Comparison of ENCODE assay signal across 3 cellular contexts in the genomic region with DNA sequence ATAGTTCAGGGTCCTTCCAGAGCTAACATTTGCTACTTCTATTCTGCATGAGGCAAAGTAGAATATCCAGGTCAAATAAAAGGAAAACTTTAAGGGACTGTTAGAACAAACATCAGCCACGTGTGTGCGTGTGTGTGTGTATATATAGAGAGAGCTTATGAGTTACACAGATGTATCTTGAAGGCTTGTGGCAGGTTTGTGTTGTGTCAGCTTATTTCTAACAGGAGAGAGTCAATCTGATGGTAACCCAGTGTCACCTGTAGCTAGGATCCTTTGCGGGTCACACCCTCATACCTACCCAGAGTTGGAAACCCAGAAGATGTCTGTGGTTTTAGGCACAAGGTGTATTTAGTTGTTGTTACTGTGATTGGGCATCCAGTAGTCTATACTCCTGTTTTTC.
TF ChIP-seq lines count a peak whose summit lies in the region.

No MANE protein-coding gene starts in this region.

TF ChIP-seq in HepG2, 621 proteins besides CTCF, POLR2A, EP300 and RAD21:
- TF ChIP-seq MAFK (conservative IDR thresholded peaks at IDR 0.05 in 1 of 2, IDR thresholded peaks at IDR 0.05 in 1 of 2; ENCODE audit: low read length in 2 of 2) (peak; percentile 70 to 72), MAFF (IDR thresholded peaks at IDR 0.05; ENCODE audit: low read depth, low read length) (peak; percentile 46)
- TF ChIP-seq, protein P1, sequence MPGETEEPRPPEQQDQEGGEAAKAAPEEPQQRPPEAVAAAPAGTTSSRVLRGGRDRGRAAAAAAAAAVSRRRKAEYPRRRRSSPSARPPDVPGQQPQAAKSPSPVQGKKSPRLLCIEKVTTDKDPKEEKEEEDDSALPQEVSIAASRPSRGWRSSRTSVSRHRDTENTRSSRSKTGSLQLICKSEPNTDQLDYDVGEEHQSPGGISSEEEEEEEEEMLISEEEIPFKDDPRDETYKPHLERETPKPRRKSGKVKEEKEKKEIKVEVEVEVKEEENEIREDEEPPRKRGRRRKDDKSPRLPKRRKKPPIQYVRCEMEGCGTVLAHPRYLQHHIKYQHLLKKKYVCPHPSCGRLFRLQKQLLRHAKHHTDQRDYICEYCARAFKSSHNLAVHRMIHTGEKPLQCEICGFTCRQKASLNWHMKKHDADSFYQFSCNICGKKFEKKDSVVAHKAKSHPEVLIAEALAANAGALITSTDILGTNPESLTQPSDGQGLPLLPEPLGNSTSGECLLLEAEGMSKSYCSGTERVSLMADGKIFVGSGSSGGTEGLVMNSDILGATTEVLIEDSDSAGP (CRISPR knock-in tag; IDR thresholded peaks at IDR 0.05; ENCODE audit: borderline replicate concordance): no peak

TF ChIP-seq in IMR-90, 13 proteins besides CTCF, POLR2A, EP300 and RAD21:
- TF ChIP-seq MAFK (IDR thresholded peaks at IDR 0.05; ENCODE audit: low read depth, low read length) (peak; percentile 58), NFE2L2 (IDR thresholded peaks at IDR 0.05; ENCODE audit: low read depth, low read length) (no peak), SMC3 (IDR thresholded peaks at IDR 0.05; ENCODE audit: low read depth, low read length) (no peak)
- TF ChIP-seq, protein P2, sequence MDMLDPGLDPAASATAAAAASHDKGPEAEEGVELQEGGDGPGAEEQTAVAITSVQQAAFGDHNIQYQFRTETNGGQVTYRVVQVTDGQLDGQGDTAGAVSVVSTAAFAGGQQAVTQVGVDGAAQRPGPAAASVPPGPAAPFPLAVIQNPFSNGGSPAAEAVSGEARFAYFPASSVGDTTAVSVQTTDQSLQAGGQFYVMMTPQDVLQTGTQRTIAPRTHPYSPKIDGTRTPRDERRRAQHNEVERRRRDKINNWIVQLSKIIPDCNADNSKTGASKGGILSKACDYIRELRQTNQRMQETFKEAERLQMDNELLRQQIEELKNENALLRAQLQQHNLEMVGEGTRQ (IDR thresholded peaks at IDR 0.05; ENCODE audit: low read depth, low read length): no peak

TF ChIP-seq in K562, 482 proteins besides CTCF, POLR2A, EP300 and RAD21:
- TF ChIP-seq C11orf30 (IDR thresholded peaks at IDR 0.05; ENCODE audit: low read depth): peak; percentile 61
- TF ChIP-seq ZNF77 (CRISPR knock-in tag; IDR thresholded peaks at IDR 0.05): no peak
- TF ChIP-seq POU5F1 (IDR thresholded peaks at IDR 0.05; ENCODE audit: borderline replicate concordance, low read depth, low read length, partially characterized antibody): no peak
- TF ChIP-seq KDM2B (CRISPR knock-in tag; IDR thresholded peaks at IDR 0.05): no peak
- TF ChIP-seq MAFF (IDR thresholded peaks at IDR 0.05; ENCODE audit: low read length): peak; percentile 58
- TF ChIP-seq ZNF316 (IDR thresholded peaks at IDR 0.05): peak; percentile 83
- no peak for TF ChIP-seq NKRF (IDR thresholded peaks at IDR 0.05; ENCODE audit: borderline replicate concordance)
- TF ChIP-seq MAFG (tag; conservative IDR thresholded peaks at IDR 0.05): 0 out of 2 replicates have a peak, but pooled peaks have one; percentile 9
- TF ChIP-seq MAFK (IDR thresholded peaks at IDR 0.05; ENCODE audit: low read length): peak; percentile 39
- TF ChIP-seq NFIC (IDR thresholded peaks at IDR 0.05): no peak
- no peak for TF ChIP-seq ZNF354B (CRISPR knock-in tag; IDR thresholded peaks at IDR 0.05)
- TF ChIP-seq, protein P3, sequence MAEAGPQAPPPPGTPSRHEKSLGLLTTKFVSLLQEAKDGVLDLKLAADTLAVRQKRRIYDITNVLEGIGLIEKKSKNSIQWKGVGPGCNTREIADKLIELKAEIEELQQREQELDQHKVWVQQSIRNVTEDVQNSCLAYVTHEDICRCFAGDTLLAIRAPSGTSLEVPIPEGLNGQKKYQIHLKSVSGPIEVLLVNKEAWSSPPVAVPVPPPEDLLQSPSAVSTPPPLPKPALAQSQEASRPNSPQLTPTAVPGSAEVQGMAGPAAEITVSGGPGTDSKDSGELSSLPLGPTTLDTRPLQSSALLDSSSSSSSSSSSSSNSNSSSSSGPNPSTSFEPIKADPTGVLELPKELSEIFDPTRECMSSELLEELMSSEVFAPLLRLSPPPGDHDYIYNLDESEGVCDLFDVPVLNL (CRISPR knock-in tag; IDR thresholded peaks at IDR 0.05; ENCODE audit: low read depth): no peak
